Comparison of ENCODE assay signal across 8 cellular contexts in genomic region chr16:8797364-8798173, GRCh38. TPM values are rescaled to one million over a fixed set of nuclear protein-coding genes. Genes with fewer than 3 reads are reported as not detected.
A peak's percentile ranks its signal among the peaks of the same experiment; 100 is the strongest.
DNase-seq lines count a peak whose midpoint lies in the region; ATAC-seq lines count a peak whose summit lies in the region.

PMM2 (plus strand) TSS chr16:8797839; CDS start chr16:8797883, 44 bp downstream.
TMEM186 (minus strand) TSS chr16:8797639; CDS start chr16:8797614, 25 bp downstream.

- H3K27ac ChIP-seq in effector memory CD4-positive, alpha-beta T cell (ENCODE audit: insufficient read depth, low read length, poor library complexity, severe bottlenecking) = peak within 1 kb of the TSS; percentile 79

- H3K4me3 ChIP-seq in effector memory CD4-positive, alpha-beta T cell (ENCODE audit: insufficient read depth, low read depth, low read length, poor library complexity, severe bottlenecking) = peak within 1 kb of the TSS; percentile 70

- H3K4me1 ChIP-seq in effector memory CD4-positive, alpha-beta T cell (ENCODE audit: control insufficient read depth, insufficient read depth, low read length, poor library complexity, severe bottlenecking) = peaks cover 20% of the 10 kb centered on the region

- DNase-seq in COLO829 (ENCODE audit: low spot score) = peak; percentile 99
- peak; percentile 96 for DNase-seq in HT-29 (ENCODE audit: low spot score)
- DNase-seq in NK-92 treated with Interleukin-12 subunit alpha and Interleukin-12 subunit beta, amount 100 ng/mL, for 24 hours (lab: John Stamatoyannopoulos, UW) = peak; percentile 96
- DNase-seq in activated CD8-positive, alpha-beta memory T cell treated with anti-CD3 and anti-CD28 coated beads for 24 hours = peak; percentile 95
- DNase-seq in effector memory CD4-positive, alpha-beta T cell = peak; percentile 90 to 94 (median 93)
- DNase-seq in lung microvascular endothelial cell (ENCODE audit: low read depth in 2 of 2) = peak; percentile 97 to 98
- peak; percentile 79 to 92 (median 92) for DNase-seq in stimulated activated CD4-positive, alpha-beta T cell treated with anti-CD3 and anti-CD28 coated beads, TNF-alpha, amount 100 ng/mL, for 4 hours (ENCODE audit: low read depth in 3 of 3)

- peak; percentile 93 for ATAC-seq in GM21360 (IDR thresholded peaks at IDR 0.05; ENCODE audit: unreplicated experiment)

- peaks cover 7% of the 10 kb centered on the region for H3K36me3 ChIP-seq in effector memory CD4-positive, alpha-beta T cell (ENCODE audit: control insufficient read depth, insufficient read depth, low read length)

- no peaks in the 10 kb centered on the region for H3K9me3 ChIP-seq in effector memory CD4-positive, alpha-beta T cell (ENCODE audit: control insufficient read depth, low read length)

- H3K27me3 ChIP-seq in effector memory CD4-positive, alpha-beta T cell (replicated peaks; ENCODE audit: control insufficient read depth, insufficient read depth, low read length, poor library complexity, severe bottlenecking) = no peaks in the 10 kb centered on the region

RNA-seq across cellular contexts. Expression of gene PMM2, which starts in this region (rescaled TPM):
- total RNA-seq in HT-29 (2014; rRNA removed; shearing (Covaris generic)) = 49.0 and 65.5 TPM in 2 replicates
- 13.5 and 16.5 TPM in 2 replicates for total RNA-seq in lung microvascular endothelial cell

RNA-seq across cellular contexts. Expression of gene TMEM186, which starts in this region (rescaled TPM):
- 7.5 and 11.7 TPM in 2 replicates for total RNA-seq in HT-29 (2014; rRNA removed; shearing (Covaris generic))
- 4.1 and 4.8 TPM in 2 replicates for total RNA-seq in lung microvascular endothelial cell

Comparison
In these comparisons a context has a peak if more than half of its experiments do, and no peak if none do; other contexts are left out.
1. Peak in every context shown above with its lines: DNase-seq, ATAC-seq, H3K4me3 ChIP-seq and H3K27ac ChIP-seq.